ENCODE assay signal across 8 cellular contexts in the genomic region with DNA sequence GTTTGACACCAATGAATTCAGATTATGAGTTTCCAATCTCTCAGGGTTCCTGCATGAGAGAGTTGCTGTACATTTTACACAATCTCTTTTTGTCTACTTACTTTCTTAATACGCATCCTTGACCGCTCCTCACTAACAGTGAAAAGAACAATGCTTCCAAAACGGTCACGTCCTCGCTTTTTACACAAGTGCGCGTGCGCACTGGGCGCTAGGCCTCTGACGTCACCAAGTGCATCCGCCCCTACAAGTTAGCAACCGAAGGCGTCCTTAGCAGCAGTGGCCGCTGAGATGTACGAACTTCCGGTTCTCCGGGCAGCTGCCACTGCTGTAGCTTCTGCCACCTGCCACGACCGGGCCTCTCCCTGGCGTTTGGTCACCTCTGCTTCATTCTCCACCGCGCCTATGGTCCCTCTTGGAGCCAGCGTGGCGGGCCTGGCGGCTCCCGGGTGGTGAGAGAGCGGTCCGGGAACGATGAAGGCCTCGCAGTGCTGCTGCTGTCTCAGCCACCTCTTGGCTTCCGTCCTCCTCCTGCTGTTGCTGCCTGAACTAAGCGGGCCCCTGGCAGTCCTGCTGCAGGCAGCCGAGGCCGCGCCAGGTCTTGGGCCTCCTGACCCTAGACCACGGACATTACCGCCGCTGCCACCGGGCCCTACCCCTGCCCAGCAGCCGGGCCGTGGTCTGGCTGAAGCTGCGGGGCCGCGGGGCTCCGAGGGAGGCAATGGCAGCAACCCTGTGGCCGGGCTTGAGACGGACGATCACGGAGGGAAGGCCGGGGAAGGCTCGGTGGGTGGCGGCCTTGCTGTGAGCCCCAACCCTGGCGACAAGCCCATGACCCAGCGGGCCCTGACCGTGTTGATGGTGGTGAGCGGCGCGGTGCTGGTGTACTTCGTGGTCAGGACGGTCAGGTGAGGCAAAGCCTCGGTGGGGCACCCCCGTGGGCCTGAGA. TPM values are rescaled to one million over a fixed set of nuclear protein-coding genes. Genes with fewer than 3 reads are reported as not detected.
DNase-seq lines count a peak whose midpoint lies in the region; ATAC-seq and TF ChIP-seq lines count a peak whose summit lies in the region.

A gene (plus strand): TSS at position 315 of the 946 bp plus-strand sequence. CDS start 157 bp downstream, at position 472.

- peaks cover 9 to 27% (median 13%) of the 10 kb centered on the region in 3 donors for H3K4me1 Mint-ChIP-seq in IgD-negative memory B cell
- H3K4me1 Mint-ChIP-seq in activated T-cell treated with anti-CD3 and anti-CD28 coated beads, Interleukin-2, amount 50 U/mL, for 24 hours (ENCODE audit: low read depth), result peaks cover 33% of the 10 kb centered on the region

- no peaks in the 10 kb centered on the region for H3K9me3 ChIP-seq in mucosa of stomach (ENCODE audit: control insufficient read depth, low read length)

- TF ChIP-seq POLR2A in erythroblast (IDR thresholded peaks at IDR 0.05; ENCODE audit: low read length), result peak; percentile 85

- peak within 1 kb of the TSS; percentile 81 to 96 (median 94) for H3K4me3 Mint-ChIP-seq in IgD-negative memory B cell
- peak within 1 kb of the TSS; percentile 98 for H3K4me3 Mint-ChIP-seq in activated T-cell treated with anti-CD3 and anti-CD28 coated beads, Interleukin-2, amount 50 U/mL, for 24 hours

- H3K36me3 Mint-ChIP-seq in IgD-negative memory B cell, result peaks cover 8% of the 10 kb centered on the region
- peaks cover 21% of the 10 kb centered on the region for H3K36me3 Mint-ChIP-seq in activated T-cell treated with anti-CD3 and anti-CD28 coated beads, Interleukin-2, amount 50 U/mL, for 24 hours (ENCODE audit: low read depth)

- peak within 1 kb of the TSS; percentile 85 for H3K9ac ChIP-seq in mucosa of stomach (ENCODE audit: low read length)

- H3K9me3 Mint-ChIP-seq in IgD-negative memory B cell, result peaks cover 8 to 15% (median 12%) of the 10 kb centered on the region in 3 donors
- peaks cover 15% of the 10 kb centered on the region for H3K9me3 Mint-ChIP-seq in activated T-cell treated with anti-CD3 and anti-CD28 coated beads, Interleukin-2, amount 50 U/mL, for 24 hours

- peak within 1 kb of the TSS; percentile 76 to 99 (median 96) for H3K27ac Mint-ChIP-seq in IgD-negative memory B cell
- peak within 1 kb of the TSS; percentile 94 for H3K27ac Mint-ChIP-seq in activated T-cell treated with anti-CD3 and anti-CD28 coated beads, Interleukin-2, amount 50 U/mL, for 24 hours

- H3K4me3 ChIP-seq in mucosa of stomach (ENCODE audit: low read length), result peak within 1 kb of the TSS; percentile 58

- H3K4me1 ChIP-seq in mucosa of stomach (ENCODE audit: control insufficient read depth, insufficient read depth, low read length), result no peaks in the 10 kb centered on the region

- no peaks in the 10 kb centered on the region for H3K27me3 Mint-ChIP-seq in IgD-negative memory B cell
- H3K27me3 Mint-ChIP-seq in activated T-cell treated with anti-CD3 and anti-CD28 coated beads, Interleukin-2, amount 50 U/mL, for 24 hours, result no peaks in the 10 kb centered on the region

- H3K36me3 ChIP-seq in mucosa of stomach (ENCODE audit: control insufficient read depth, insufficient read depth, low read length), result no peaks in the 10 kb centered on the region

- ATAC-seq in GM21529 (IDR thresholded peaks at IDR 0.05; ENCODE audit: unreplicated experiment), result peak; percentile 98

- no peaks in the 10 kb centered on the region for H3K27me3 ChIP-seq in mucosa of stomach (ENCODE audit: control insufficient read depth, insufficient read depth, low read length)

- DNase-seq in DMS 273 treated with DMSO at 0.1 percent for 48 hours (lab: John Stamatoyannopoulos, UW), result peak; percentile 87
- peak; percentile 71 for DNase-seq in OCI-M2 (lab: John Stamatoyannopoulos, UW; ENCODE audit: unreplicated experiment)
- peak; percentile 95 for DNase-seq in activated T-cell treated with anti-CD3 and anti-CD28 coated beads, Interleukin-2, amount 50 U/mL, for 24 hours
- DNase-seq in erythroblast (lab: John Stamatoyannopoulos, UW), result peak; percentile 96 to 97
- peak; percentile 86 to 91 for DNase-seq in stimulated activated CD8-positive, alpha-beta memory T cell treated with anti-CD3 and anti-CD28 coated beads, Interleukin-7, amount 100 ng/mL, for 1 hour (ENCODE audit: low read depth in 2 of 2)

RNA-seq across cellular contexts. Expression of the gene that starts here (rescaled TPM):
- polyA plus RNA-seq in IgD-negative memory B cell, result 5.9 TPM

Comparison
In these comparisons a context has a peak if more than half of its experiments do, and no peak if none do; other contexts are left out.
1. Peak in every context shown above with its lines: DNase-seq, ATAC-seq and H3K4me3 ChIP-seq.